ENCODE assay signal across 22 cellular contexts in genomic region chr1:28428012-28428411, GRCh38. TPM values are rescaled to one million over a fixed set of nuclear protein-coding genes. Genes with fewer than 3 reads are reported as not detected.
DNase-seq lines count a peak whose midpoint lies in the region; ATAC-seq and TF ChIP-seq lines count a peak whose summit lies in the region.
"Had no signal": no experiment of that assay in that cellular context is flagged by ENCODE, and none has a peak within 500 bp of the region (broad histone marks: within the 10 kb centered on the region; RNA-seq: fewer than 3 reads in every experiment).

No MANE protein-coding gene starts in this region.

- DNase-seq in GM10266 (ENCODE audit: extremely low spot score) (peak; percentile 18), Panc1 (ENCODE audit: low read depth, low spot score) (no peak), pons (ENCODE audit: low spot score) (peak; percentile 7), putamen (ENCODE audit: low spot score) (no peak), iPS-NIHi7 (ENCODE audit: extremely low spot score) (no peak)
- DNase-seq: activated CD8-positive, alpha-beta memory T cell treated with anti-CD3 and anti-CD28 coated beads, Interleukin-2, amount 50 U/mL, for 4 hours; activated naive CD8-positive, alpha-beta T cell treated with anti-CD3 and anti-CD28 coated beads for 36 hours; CD4-positive, CD25-positive, alpha-beta regulatory T cell; GOT3; immature natural killer cell; left ventricle myocardium superior; MG63; NCI-H1694; nephron progenitor cell; PC-3; posterior cingulate gyrus; SJCRH30; T-cell; uterus had no signal

- H3K9me3 ChIP-seq in HEK293 (ENCODE audit: control insufficient read depth, insufficient read depth, low read depth, low read length): no peaks in the 10 kb centered on the region
- H3K9me3 ChIP-seq in Panc1 (ENCODE audit: control insufficient read depth, insufficient read depth, low read depth, low read length): no peaks in the 10 kb centered on the region
- H3K9me3 ChIP-seq: MG63, SJCRH30, uterus had no signal

- no peak for TF ChIP-seq CTCF in GM10266 (IDR thresholded peaks at IDR 0.05; ENCODE audit: control insufficient read depth, insufficient read depth, low read depth, missing control alignments)
- no peak for TF ChIP-seq CTCF in HEK293 (tag by site-specific recombination; IDR thresholded peaks at IDR 0.05)
- TF ChIP-seq CTCF in Panc1 (IDR thresholded peaks at IDR 0.05): no peak

- ATAC-seq in Panc1 (no peak), GM19463 (IDR thresholded peaks at IDR 0.05; ENCODE audit: unreplicated experiment) (no peak), HG03196 (IDR thresholded peaks at IDR 0.05; ENCODE audit: unreplicated experiment) (no peak)
- ATAC-seq: left ventricle myocardium superior, PC-3, T-cell had no signal

- POLR2A ChIA-PET in HEK293 (lab: Yijun Ruan, JAX) (no interaction called here), Panc1 (lab: Charles Lee) (no interaction called here)

- no peak overlapping the region for H3K4me3 ChIP-seq in HEK293 (ENCODE audit: low read depth, low read length)
- no peak overlapping the region for H3K4me3 ChIP-seq in Panc1 (ENCODE audit: low read depth in 2 of 2, low read length in 2 of 2)
- H3K4me3 ChIP-seq: MG63, SJCRH30, uterus had no signal

- BruUV-seq in Panc1 (replicated peaks; lab: Mats Ljungman, UMichigan): TSS peak; percentile 19

- no peaks in the 10 kb centered on the region for H3K27me3 ChIP-seq in Panc1 (ENCODE audit: control insufficient read depth, insufficient read depth, low read length)
- H3K27me3 ChIP-seq: MG63, SJCRH30, uterus had no signal

- intact Hi-C loops in Panc1 (cut with micrococcal nuclease; ENCODE audit: unreplicated experiment): no loop called here

- H3K4me1 ChIP-seq in HEK293 (ENCODE audit: control insufficient read depth, insufficient read depth, low read length): no peaks in the 10 kb centered on the region; the same call in 1 of the 2 replicates
- no peaks in the 10 kb centered on the region for H3K4me1 ChIP-seq in Panc1 (ENCODE audit: control insufficient read depth, insufficient read depth, low read length)
- H3K4me1 ChIP-seq: SJCRH30, uterus had no signal

- no peak overlapping the region for H3K27ac ChIP-seq in HEK293 (ENCODE audit: extremely low read depth, low read depth, low read length)
- no peak overlapping the region for H3K27ac ChIP-seq in Panc1 (ENCODE audit: low read length)
- H3K27ac ChIP-seq: SJCRH30, uterus had no signal

- CTCF ChIA-PET in HEK293 (lab: Yijun Ruan, JAX): interaction anchor here (0.6 to 1.9 kb wide), 3 partner anchors 18 to 336 kb away, joined by 3 to 6 read pairs (median 5); no protein-coding TSS in a partner anchor
- CTCF ChIA-PET in Panc1 (lab: Charles Lee): no interaction called here

- H3K36me3 ChIP-seq in HEK293 (ENCODE audit: control insufficient read depth in 2 of 2, insufficient read depth in 1 of 2, low read length in 2 of 2) (peaks cover 0 to 5% of the 10 kb centered on the region in 2 experiments; a peak in 1 of 3 replicates), Panc1 (ENCODE audit: control insufficient read depth, insufficient read depth, low read length) (no peaks in the 10 kb centered on the region)
- H3K36me3 ChIP-seq: uterus had no signal

- in situ Hi-C loops in Panc1 (cut with HindIII; ENCODE audit: low pct_unique_long_range_greater_than_20kb, low sequenced_read_pairs): no loop called here

TF ChIP-seq in HEK293, 187 proteins besides CTCF, POLR2A, EP300 and RAD21:
- no peak for TF ChIP-seq ZNF133 (tag by site-specific recombination; IDR thresholded peaks at IDR 0.05)
- TF ChIP-seq ZNF792 (tag by site-specific recombination; IDR thresholded peaks at IDR 0.05): no peak
- TF ChIP-seq ZNF654 (tag by site-specific recombination; IDR thresholded peaks at IDR 0.05; ENCODE audit: low read depth): no peak
- no peak for TF ChIP-seq ZNF560 (tag by site-specific recombination; IDR thresholded peaks at IDR 0.05; ENCODE audit: borderline replicate concordance)
- no peak for TF ChIP-seq ZNF621 (tag by site-specific recombination; IDR thresholded peaks at IDR 0.05)
- no peak for TF ChIP-seq ZNF324 (tag by site-specific recombination; IDR thresholded peaks at IDR 0.05)
- peak; percentile 65; the same call in 1 of the 2 replicates for TF ChIP-seq PRDM1 (tag by site-specific recombination; IDR thresholded peaks at IDR 0.05)

RNA-seq across cellular contexts. Expression of gene PHACTR4, which starts 58.5 kb away (rescaled TPM):
- 63.4 TPM for total RNA-seq in Panc1 (2021; ENCODE audit: unreplicated experiment)
- polyA plus RNA-seq in Panc1 (2012; ENCODE audit: insufficient read length): 22.3 TPM

Comparison
In these comparisons a context has a peak if more than half of its experiments do, and no peak if none do; other contexts are left out.
1. DNase-seq: peak in GM10266 (single experiment) and pons (single experiment); none in Panc1 (single experiment), putamen (single experiment) and iPS-NIHi7 (single experiment).